21 cellular contexts compared by ENCODE assay signal in the genomic region with DNA sequence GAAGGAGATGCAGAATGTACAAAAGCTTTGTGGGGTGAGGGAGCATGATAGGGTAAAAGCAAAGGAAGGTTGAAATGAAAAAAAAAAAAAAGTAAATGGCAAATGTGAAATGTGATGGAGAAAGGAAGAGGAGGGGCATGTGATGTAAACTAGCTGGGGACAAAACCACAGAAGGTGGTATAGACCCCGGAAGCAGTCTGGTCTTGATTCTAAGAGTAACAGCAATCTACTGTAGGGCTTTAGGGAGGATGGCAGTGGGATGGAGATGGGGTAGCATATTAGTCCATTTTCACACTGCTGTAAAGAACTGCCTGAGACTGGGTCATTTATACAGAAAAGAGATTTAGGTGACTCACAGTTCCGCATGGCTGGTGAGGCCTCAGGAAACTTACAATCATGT.
"Had no signal": no experiment of that assay in that cellular context is flagged by ENCODE, and none has a peak within 500 bp of the region (broad histone marks: within the 10 kb centered on the region; RNA-seq: fewer than 3 reads in every experiment).

No MANE protein-coding gene starts in this region.

- H3K27ac Mint-ChIP-seq: activated CD4-positive, alpha-beta T cell treated with anti-CD3 and anti-CD28 coated beads, Interleukin-2, amount 10 ng/mL, durations not matched to agents 24 days and 14 days; activated T-cell treated with anti-CD3 and anti-CD28 coated beads, Interleukin-2, amount 50 U/mL, for 72 hours; endodermal cell had no signal

- DNase-seq: activated CD4-positive, alpha-beta T cell treated with anti-CD3 and anti-CD28 coated beads, Interleukin-2, amount 10 ng/mL, durations not matched to agents 24 days and 14 days; activated effector memory CD4-positive, alpha-beta T cell treated with Interleukin-2 at 50 U/mL for 16 hours; activated T-cell treated with anti-CD3 and anti-CD28 coated beads, Interleukin-2, amount 50 U/mL, for 72 hours; anterior cingulate cortex; body of pancreas; cortex of kidney; endodermal cell; esophagus squamous epithelium; head of caudate nucleus; midbrain; nucleus accumbens; right cardiac atrium; stimulated activated CD4-positive, alpha-beta T cell treated with anti-CD3 and anti-CD28 coated beads, Interleukin-4, amount 100 ng/mL, for 4 hours; stomach; SW 1271; transverse colon had no signal

- H3K4me1 ChIP-seq: body of pancreas, esophagus squamous epithelium, gastroesophageal sphincter, parathyroid adenoma, stomach, transverse colon had no signal

- H3K4me3 ChIP-seq: body of pancreas, cardiac muscle cell, esophagus squamous epithelium, gastroesophageal sphincter, stomach, transverse colon had no signal

- H3K4me1 Mint-ChIP-seq: endodermal cell had no signal

- H3K9ac ChIP-seq: parathyroid adenoma had no signal

- H3K27ac ChIP-seq: body of pancreas, cardiac muscle cell, esophagus squamous epithelium, gastroesophageal sphincter, parathyroid adenoma, stomach, transverse colon had no signal

- ATAC-seq: activated T-cell treated with anti-CD3 and anti-CD28 coated beads, Interleukin-2, amount 50 U/mL, for 72 hours; body of pancreas; gastroesophageal sphincter; right cardiac atrium had no signal

- H3K36me3 ChIP-seq: cardiac muscle cell, esophagus squamous epithelium, gastroesophageal sphincter, stomach, transverse colon had no signal

- H3K4me3 Mint-ChIP-seq: activated CD4-positive, alpha-beta T cell treated with anti-CD3 and anti-CD28 coated beads, Interleukin-2, amount 10 ng/mL, durations not matched to agents 24 days and 14 days; activated T-cell treated with anti-CD3 and anti-CD28 coated beads, Interleukin-2, amount 50 U/mL, for 72 hours; endodermal cell had no signal

- H3K79me2 ChIP-seq: parathyroid adenoma had no signal

- H3K27me3 Mint-ChIP-seq: activated CD4-positive, alpha-beta T cell treated with anti-CD3 and anti-CD28 coated beads, Interleukin-2, amount 10 ng/mL, durations not matched to agents 24 days and 14 days had no signal

- H2AFZ ChIP-seq: parathyroid adenoma had no signal

- H3K27me3 ChIP-seq: body of pancreas, cardiac muscle cell, esophagus squamous epithelium, gastroesophageal sphincter, stomach, transverse colon had no signal

- FAIRE-seq: islet of Langerhans, urothelium cell line had no signal

- H3K9me3 Mint-ChIP-seq: endodermal cell had no signal

- H3K9me3 ChIP-seq: body of pancreas, transverse colon had no signal
